Comparison of ENCODE assay signal across 19 cellular contexts in the genomic region with DNA sequence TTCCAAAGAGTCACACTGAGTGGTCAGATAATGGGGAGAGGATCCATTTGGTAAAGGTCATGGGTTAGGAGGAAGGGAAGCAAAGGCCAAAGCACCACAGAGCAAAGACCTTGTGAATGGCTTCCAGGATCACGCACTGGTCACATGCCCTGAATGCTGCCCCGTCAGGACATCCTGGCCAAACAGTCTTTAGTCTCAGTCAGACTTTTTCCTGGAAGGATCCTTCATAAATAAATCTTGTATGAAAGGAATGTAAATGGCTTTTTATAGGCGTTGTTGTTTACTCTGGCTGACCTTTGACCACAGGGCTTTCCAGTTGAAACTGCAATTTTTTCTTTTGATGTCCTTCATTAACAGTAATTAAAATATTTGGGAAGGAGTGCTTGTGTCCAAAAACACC. TPM values are rescaled to one million over a fixed set of nuclear protein-coding genes. Genes with fewer than 3 reads are reported as not detected.
A peak's percentile ranks its signal among the peaks of the same experiment; 100 is the strongest.
DNase-seq lines count a peak whose midpoint lies in the region; ATAC-seq, FAIRE-seq and TF ChIP-seq lines count a peak whose summit lies in the region.
"Had no signal": no experiment of that assay in that cellular context is flagged by ENCODE, and none has a peak within 500 bp of the region (broad histone marks: within the 10 kb centered on the region; RNA-seq: fewer than 3 reads in every experiment).

No MANE protein-coding gene starts in this region.

- peaks cover 2% of the 10 kb centered on the region for H3K27me3 Mint-ChIP-seq in GM23338 (ENCODE audit: insufficient read depth, low read depth, poor library complexity)
- no peaks in the 10 kb centered on the region for H3K27me3 Mint-ChIP-seq in progenitor cell of endocrine pancreas
- H3K27me3 Mint-ChIP-seq: activated T-helper 17 cell treated with anti-CD3 and anti-CD28 coated beads, Interleukin-2, amount 50 U/mL, for 72 hours had no signal

- H3F3A ChIP-seq in GM23338 (replicated peaks; ENCODE audit: low read depth), result peaks cover 11% of the 10 kb centered on the region; the same call in 1 of the 2 replicates

- ATAC-seq in GM23338, result no peak
- ATAC-seq in psoas muscle, result peak in 3 of 4 donors; percentile 72 to 87 (median 81)
- no peak for ATAC-seq in GM19455 (IDR thresholded peaks at IDR 0.05; ENCODE audit: unreplicated experiment)
- ATAC-seq: activated CD8-positive, alpha-beta T cell treated with anti-CD3 and anti-CD28 coated beads, Interleukin-2, amount 10 ng/mL, durations not matched to agents 7 days and 5 days; activated T-helper 17 cell treated with anti-CD3 and anti-CD28 coated beads, Interleukin-2, amount 50 U/mL, for 72 hours had no signal

- H3K9ac ChIP-seq in kidney (ENCODE audit: low read length in 2 of 2), result no peak overlapping the region
- H3K9ac ChIP-seq: GM23248 had no signal

- H3K9me3 Mint-ChIP-seq in GM23338, result no peaks in the 10 kb centered on the region
- no peaks in the 10 kb centered on the region for H3K9me3 Mint-ChIP-seq in progenitor cell of endocrine pancreas (ENCODE audit: low read depth)
- H3K9me3 Mint-ChIP-seq: activated T-helper 17 cell treated with anti-CD3 and anti-CD28 coated beads, Interleukin-2, amount 50 U/mL, for 72 hours; nephron had no signal

- H4K20me1 ChIP-seq in GM23338 (replicated peaks; ENCODE audit: insufficient read depth), result no peaks in the 10 kb centered on the region; the same call in 1 of the 2 replicates

- H3K4me3 ChIP-seq in GM23338 (no peak overlapping the region), kidney (ENCODE audit: low read length in 2 of 2) (no peak overlapping the region), psoas muscle (no peak overlapping the region)
- H3K4me3 ChIP-seq: GM23248, right atrium auricular region, SK-N-MC, thoracic aorta had no signal

- H3K4me1 ChIP-seq in GM23338 (ENCODE audit: insufficient read depth) (no peaks in the 10 kb centered on the region), kidney (ENCODE audit: control insufficient read depth in 1 of 2, insufficient read depth in 1 of 2, low read depth in 1 of 2, low read length in 2 of 2) (peaks cover 6% of the 10 kb centered on the region in 2 donors), psoas muscle (peaks cover 16% of the 10 kb centered on the region)
- H3K4me1 ChIP-seq: right atrium auricular region had no signal

- intact Hi-C loops in kidney (cut with DNase I), result no loop called here
- intact Hi-C loops in psoas muscle (cut with DNase I), result loop anchor here (5.0 kb wide), 2 partner anchors 34 to 186 kb away; no protein-coding TSS in a partner anchor

- no peaks in the 10 kb centered on the region for H3K4me1 Mint-ChIP-seq in GM23338
- peaks cover 6% of the 10 kb centered on the region for H3K4me1 Mint-ChIP-seq in progenitor cell of endocrine pancreas (ENCODE audit: low read depth)
- H3K4me1 Mint-ChIP-seq: activated T-helper 17 cell treated with anti-CD3 and anti-CD28 coated beads, Interleukin-2, amount 50 U/mL, for 72 hours; nephron had no signal

- H3K9me3 ChIP-seq in kidney (ENCODE audit: control insufficient read depth in 1 of 2, low read length in 2 of 2) (no peaks in the 10 kb centered on the region), psoas muscle (no peaks in the 10 kb centered on the region)
- H3K9me3 ChIP-seq: right atrium auricular region, thoracic aorta had no signal

- H3K4me3 Mint-ChIP-seq in GM23338 (no peak overlapping the region), progenitor cell of endocrine pancreas (ENCODE audit: low read depth) (no peak overlapping the region)
- H3K4me3 Mint-ChIP-seq: activated CD8-positive, alpha-beta T cell treated with anti-CD3 and anti-CD28 coated beads, Interleukin-2, amount 10 ng/mL, durations not matched to agents 7 days and 5 days; activated T-helper 17 cell treated with anti-CD3 and anti-CD28 coated beads, Interleukin-2, amount 50 U/mL, for 72 hours; nephron had no signal

- peaks cover 21% of the 10 kb centered on the region; the same call in 1 of the 2 replicates for H3K36me3 ChIP-seq in GM23338 (ENCODE audit: insufficient read depth)
- H3K36me3 ChIP-seq in kidney (ENCODE audit: control insufficient read depth in 1 of 2, insufficient read depth in 2 of 2, low read length in 2 of 2), result peaks cover 6 to 14% of the 10 kb centered on the region in 2 donors
- peaks cover 7 to 80% of the 10 kb centered on the region in 2 donors for H3K36me3 ChIP-seq in psoas muscle (ENCODE audit: insufficient read depth in 1 of 2, low read depth in 1 of 2)

- no peak for TF ChIP-seq CTCF in GM23338 (conservative IDR thresholded peaks at IDR 0.05; ENCODE audit: low read depth in 2 of 2)
- TF ChIP-seq CTCF in VCaP (conservative IDR thresholded peaks at IDR 0.05), result no peak
- TF ChIP-seq CTCF in kidney (IDR thresholded peaks at IDR 0.05; ENCODE audit: borderline replicate concordance, extremely low read depth, insufficient read depth), result no peak
- TF ChIP-seq CTCF in psoas muscle (IDR thresholded peaks at IDR 0.05), result no peak
- TF ChIP-seq CTCF in progenitor cell of endocrine pancreas (IDR thresholded peaks at IDR 0.05; ENCODE audit: unreplicated experiment), result no peak

- H3K27me3 ChIP-seq in GM23338 (ENCODE audit: insufficient read depth) (no peaks in the 10 kb centered on the region), psoas muscle (ENCODE audit: insufficient read depth in 3 of 3, low read length in 2 of 3) (no peaks in the 10 kb centered on the region)
- H3K27me3 ChIP-seq: right atrium auricular region had no signal

- 24 to 31% (median 30%) methylated on average over 3 of the region's 3 CpGs for whole genome bisulfite sequencing in psoas muscle, 3 donors

- H3K27ac ChIP-seq in GM23338 (ENCODE audit: low read depth) (peak overlapping the region; percentile 82; the same call in 1 of the 2 replicates), VCaP (peak overlapping the region; percentile 71), kidney (ENCODE audit: low read depth in 2 of 2, low read length in 2 of 2) (peak overlapping the region; percentile 14 to 23), psoas muscle (no peak overlapping the region)
- H3K27ac ChIP-seq: GM23248, right atrium auricular region, SK-N-MC had no signal

- H3K36me3 Mint-ChIP-seq in GM23338 (ENCODE audit: low read depth), result peaks cover 29% of the 10 kb centered on the region; the same call in 2 of the 3 replicates
- H3K36me3 Mint-ChIP-seq in progenitor cell of endocrine pancreas (ENCODE audit: insufficient read depth), result peaks cover 19% of the 10 kb centered on the region

- no peaks in the 10 kb centered on the region for H3K79me2 ChIP-seq in GM23338 (replicated peaks; ENCODE audit: insufficient read depth)

- H3K27ac Mint-ChIP-seq in GM23338, result no peak overlapping the region; the same call in 1 of the 2 replicates
- H3K27ac Mint-ChIP-seq in progenitor cell of endocrine pancreas, result no peak overlapping the region
- H3K27ac Mint-ChIP-seq: activated CD8-positive, alpha-beta T cell treated with anti-CD3 and anti-CD28 coated beads, Interleukin-2, amount 10 ng/mL, durations not matched to agents 7 days and 5 days; activated T-helper 17 cell treated with anti-CD3 and anti-CD28 coated beads, Interleukin-2, amount 50 U/mL, for 72 hours had no signal

- no peak overlapping the region for H3K4me2 ChIP-seq in GM23338

- H2AFZ ChIP-seq in GM23338, result no peak overlapping the region
- H2AFZ ChIP-seq: GM23248 had no signal

- DNase-seq in GM23338 (ENCODE audit: low spot score) (no peak), kidney (no peak), psoas muscle (no peak), OCI-M2 (lab: John Stamatoyannopoulos, UW; ENCODE audit: unreplicated experiment) (no peak), progenitor cell of endocrine pancreas (ENCODE audit: low spot score, unreplicated experiment) (no peak)
- DNase-seq in activated effector memory CD4-positive, alpha-beta T cell treated with Interleukin-2 at 50 U/mL for 16 hours, result no peak
- DNase-seq: activated CD8-positive, alpha-beta T cell treated with anti-CD3 and anti-CD28 coated beads, Interleukin-2, amount 10 ng/mL, durations not matched to agents 7 days and 5 days; amygdala; cortex of kidney; DMS 273 treated with DMSO at 0.1 percent for 48 hours; GM23248; NCI-H1417 had no signal

- no peak for FAIRE-seq in kidney (lab: Jason Lieb, UNC)

- no peaks in the 10 kb centered on the region for H3K9me2 ChIP-seq in GM23338 (ENCODE audit: insufficient read depth)

TF ChIP-seq in GM23338, 12 proteins besides CTCF, POLR2A, EP300 and RAD21 (continues in another document):
- no peak for TF ChIP-seq ZNF114 (CRISPR knock-in tag; IDR thresholded peaks at IDR 0.05)
- TF ChIP-seq EZH2phosphoT487 (IDR thresholded peaks at IDR 0.05; ENCODE audit: unreplicated experiment), result no peak
- no peak for TF ChIP-seq JUNB (IDR thresholded peaks at IDR 0.05; ENCODE audit: unreplicated experiment)
- TF ChIP-seq EZH2 (IDR thresholded peaks at IDR 0.05; ENCODE audit: low read depth, unreplicated experiment), result no peak
- TF ChIP-seq STAT1 (IDR thresholded peaks at IDR 0.05; ENCODE audit: unreplicated experiment), result no peak
- no peak for TF ChIP-seq ZNF331 (CRISPR knock-in tag; IDR thresholded peaks at IDR 0.05; ENCODE audit: low read depth)
- TF ChIP-seq POLR2AphosphoS5 (IDR thresholded peaks at IDR 0.05; ENCODE audit: low read depth), result no peak
- TF ChIP-seq CREB1 (CRISPR knock-in tag; IDR thresholded peaks at IDR 0.05; ENCODE audit: low read depth), result no peak

RNA-seq across cellular contexts. Expression of a gene that starts 48.3 kb away (rescaled TPM):
- total RNA-seq in GM23338 (2014; rRNA removed; shearing (Covaris generic)), result 112 and 124 TPM in 2 replicates
- polyA plus RNA-seq in GM23338 (2016; fragmentation: Nextera tagmentation; extraction: Ambion mirVana), result 73.0 and 74.4 TPM in 2 replicates
- total RNA-seq in kidney, result 4.7 TPM
- polyA plus RNA-seq in kidney (ENCODE audit: insufficient read depth, low read depth, low replicate concordance), result 21.1 TPM
- 100 to 1,000 TPM in 2 of 4 donors, 10 to 100 TPM in 1, 1 to 10 TPM in 1; 3.7 to 243 (median 96.3) TPM for total RNA-seq in psoas muscle
- polyA plus RNA-seq in psoas muscle, result 100 to 1,000 TPM in 1 of 3 donors, 10 to 100 TPM in 2; 14.0 to 129 (median 49.0) TPM
- total RNA-seq in progenitor cell of endocrine pancreas, result 14.4 and 18.1 TPM in 2 replicates

Comparison
In these comparisons a context has a peak if more than half of its experiments do, and no peak if none do; other contexts are left out.
1. ATAC-seq: peak in psoas muscle (3 of 4); none in GM23338 (single experiment) and GM19455 (single experiment).